In the genomic region with DNA sequence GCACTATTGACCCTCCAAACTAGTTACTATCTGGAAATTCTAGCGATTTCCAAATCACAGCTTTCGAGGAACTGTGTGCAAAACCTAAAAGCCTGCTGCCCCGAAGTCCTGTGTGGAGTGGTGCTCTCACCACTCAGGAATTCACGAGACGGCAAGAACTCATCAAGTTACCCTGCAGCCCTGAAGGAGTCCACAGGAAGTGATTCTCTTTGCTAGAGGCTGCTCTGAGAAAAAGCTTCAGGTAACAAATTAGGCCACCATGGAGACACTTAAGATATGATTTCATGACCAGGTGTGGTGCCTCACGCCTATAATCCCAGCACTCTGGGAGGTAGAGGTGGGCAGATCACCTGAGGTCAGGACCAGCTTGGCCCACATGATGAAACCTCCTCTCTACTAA, we compare ENCODE assay signal across 12 cellular contexts. TPM values are rescaled to one million over a fixed set of nuclear protein-coding genes. Genes with fewer than 3 reads are reported as not detected.
DNase-seq lines count a peak whose midpoint lies in the region; ATAC-seq lines count a peak whose summit lies in the region.
"Had no signal": no experiment of that assay in that cellular context is flagged by ENCODE, and none has a peak within 500 bp of the region (broad histone marks: within the 10 kb centered on the region; RNA-seq: fewer than 3 reads in every experiment).

No MANE protein-coding gene starts in this region.

- peak; percentile 63 for DNase-seq in GM04504 (ENCODE audit: low read depth)
- DNase-seq in T-helper 17 cell = no peak
- DNase-seq in fibroblast of peridontal ligament (ENCODE audit: extremely low read depth) = peak; percentile 68
- DNase-seq in sciatic nerve (ENCODE audit: low spot score) = no peak
- no peak for DNase-seq in central memory CD4-positive, alpha-beta T cell
- no peak for DNase-seq in DMS153 treated with DMSO at 0.1 percent for 48 hours (lab: John Stamatoyannopoulos, UW; ENCODE audit: unreplicated experiment)
- DNase-seq in NK-92 (lab: John Stamatoyannopoulos, UW; ENCODE audit: unreplicated experiment) = no peak
- DNase-seq: anterior cingulate cortex; nephron progenitor cell; stimulated activated CD4-positive, alpha-beta T cell treated with anti-CD3 and anti-CD28 coated beads, Interleukin-1b, Interleukin-23, amount 100 ng/mL, for 48 hours; testis had no signal

- H3K27ac Mint-ChIP-seq in T-helper 17 cell = no peak overlapping the region

- no peaks in the 10 kb centered on the region for H3K36me3 Mint-ChIP-seq in T-helper 17 cell (ENCODE audit: low read depth)

- peaks cover 64% of the 10 kb centered on the region for H3K4me1 Mint-ChIP-seq in T-helper 17 cell

- intact Hi-C loops in sciatic nerve (cut with DNase I) = no loop called here

- H3K27me3 Mint-ChIP-seq in T-helper 17 cell = no peaks in the 10 kb centered on the region

- H3K9me3 ChIP-seq in T-helper 17 cell (ENCODE audit: control insufficient read depth, low read length, poor library complexity, severe bottlenecking) = no peaks in the 10 kb centered on the region
- H3K9me3 ChIP-seq: testis had no signal

- ATAC-seq in T-helper 17 cell (peak; percentile 27), sciatic nerve (peak; percentile 56), GM21367 (IDR thresholded peaks at IDR 0.05; ENCODE audit: unreplicated experiment) (no peak)

- H3K4me3 Mint-ChIP-seq in T-helper 17 cell = no peak overlapping the region
- H3K4me3 Mint-ChIP-seq: nephron progenitor cell had no signal

RNA-seq across cellular contexts. Expression of gene ANKRD11, which starts 19.1 kb away (rescaled TPM):
- total RNA-seq in T-helper 17 cell (100 to 1,000 TPM; 197 to 251 TPM), sciatic nerve (140 TPM)

RNA-seq across cellular contexts. Expression of gene SPG7, which starts 37.0 kb away (rescaled TPM):
- total RNA-seq in T-helper 17 cell (100 to 1,000 TPM; 140 to 154 TPM), sciatic nerve (104 TPM)

Comparison
In these comparisons a context has a peak if more than half of its experiments do, and no peak if none do; other contexts are left out.
1. DNase-seq: peak in GM04504 (single experiment) and fibroblast of peridontal ligament (single experiment); none in T-helper 17 cell (0 of 3), sciatic nerve (single experiment), central memory CD4-positive, alpha-beta T cell (single experiment), DMS153 treated with DMSO at 0.1 percent for 48 hours (single experiment) and NK-92 (single experiment).